Comparison of ENCODE assay signal across 21 cellular contexts in the genomic region with DNA sequence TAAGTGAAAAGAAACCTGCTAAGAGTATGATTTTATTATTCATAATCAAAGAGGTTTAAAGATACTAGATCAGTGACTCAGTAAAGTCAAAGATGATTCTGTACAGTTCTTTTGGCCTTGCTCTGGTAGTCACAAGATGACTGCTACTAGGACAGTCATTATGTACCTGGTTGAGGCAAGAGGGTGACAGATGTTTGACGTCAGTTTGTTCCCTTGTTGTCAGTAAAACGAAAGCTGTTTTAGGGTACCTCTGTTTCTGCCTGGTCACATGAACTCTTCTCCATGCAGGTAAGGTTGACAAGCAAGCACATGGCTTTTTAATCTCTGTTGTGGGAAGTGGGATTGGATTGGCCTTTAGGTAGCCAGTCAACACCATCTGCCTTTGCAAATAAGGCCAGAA.
DNase-seq lines count a peak whose midpoint lies in the region; ATAC-seq, FAIRE-seq and TF ChIP-seq lines count a peak whose summit lies in the region.
"Had no signal": no experiment of that assay in that cellular context is flagged by ENCODE, and none has a peak within 500 bp of the region (broad histone marks: within the 10 kb centered on the region; RNA-seq: fewer than 3 reads in every experiment).

No MANE protein-coding gene starts in this region.

- CTCF ChIA-PET in activated CD8-positive, alpha-beta T cell treated with anti-CD3 and anti-CD28 coated beads for 36 hours (lab: Charles Lee), result no interaction called here
- CTCF ChIA-PET in activated CD8-positive, alpha-beta T cell treated with anti-CD3 and anti-CD28 coated beads, Interleukin-2, amount 10 ng/mL, durations not matched to agents 7 days and 5 days (lab: Charles Lee), result no interaction called here
- CTCF ChIA-PET in GM12878 (lab: Yijun Ruan, JAX), result no interaction called here

- TF ChIP-seq EP300 in GM12878 (IDR thresholded peaks at IDR 0.05; ENCODE audit: borderline replicate concordance in 1 of 2, control insufficient read depth in 1 of 2, low read depth in 2 of 2, low read length in 2 of 2), result no peak

- H3K9ac ChIP-seq in GM12878 (ENCODE audit: control insufficient read depth, insufficient read depth, low read length), result no peak overlapping the region
- H3K9ac ChIP-seq: GM23248 had no signal

- H3K79me2 ChIP-seq in GM12878 (ENCODE audit: control insufficient read depth, insufficient read depth, low read length), result no peaks in the 10 kb centered on the region

- no peak for TF ChIP-seq RAD21 in GM12878 (IDR thresholded peaks at IDR 0.05; ENCODE audit: insufficient read depth, low read depth, low read length)

- H3K27me3 ChIP-seq in GM12878 (replicated peaks in 1 of 2; ENCODE audit: control insufficient read depth in 2 of 2, insufficient read depth in 2 of 2, low read length in 1 of 2), result no peaks in the 10 kb centered on the region
- H3K27me3 ChIP-seq: Peyer's patch had no signal

- peak; percentile 55 for ATAC-seq in activated CD8-positive, alpha-beta T cell treated with anti-CD3 and anti-CD28 coated beads for 36 hours
- ATAC-seq in activated CD8-positive, alpha-beta T cell treated with anti-CD3 and anti-CD28 coated beads, Interleukin-2, amount 10 ng/mL, durations not matched to agents 7 days and 5 days, result no peak
- ATAC-seq in GM18508 (IDR thresholded peaks at IDR 0.05; ENCODE audit: insufficient read depth, unreplicated experiment) (peak; percentile 68), HG02571 (IDR thresholded peaks at IDR 0.05; ENCODE audit: unreplicated experiment) (peak; percentile 54), GM12878 (peak; percentile 87), esophagus mucosa (no peak), HG03159 (IDR thresholded peaks at IDR 0.05; ENCODE audit: unreplicated experiment) (no peak)
- ATAC-seq: Right ventricle myocardium inferior, SK-N-SH treated with all-trans-retinoic acid at 6 μM for 48 hours had no signal

- POLR2A ChIA-PET in activated CD8-positive, alpha-beta T cell treated with anti-CD3 and anti-CD28 coated beads for 36 hours (lab: Charles Lee), result no interaction called here
- POLR2A ChIA-PET in activated CD8-positive, alpha-beta T cell treated with anti-CD3 and anti-CD28 coated beads, Interleukin-2, amount 10 ng/mL, durations not matched to agents 7 days and 5 days (lab: Charles Lee), result no interaction called here
- POLR2A ChIA-PET in GM12878 (lab: Charles Lee), result no interaction called here

- in situ Hi-C loops in GM12878 (cut with MboI), result no loop called here

- H3K4me3 Mint-ChIP-seq in activated CD8-positive, alpha-beta T cell treated with anti-CD3 and anti-CD28 coated beads for 36 hours, result no peak overlapping the region
- H3K4me3 Mint-ChIP-seq in activated CD8-positive, alpha-beta T cell treated with anti-CD3 and anti-CD28 coated beads, Interleukin-2, amount 10 ng/mL, durations not matched to agents 7 days and 5 days, result no peak overlapping the region

- H3K4me1 Mint-ChIP-seq in activated CD8-positive, alpha-beta T cell treated with anti-CD3 and anti-CD28 coated beads for 36 hours (ENCODE audit: low read depth), result no peaks in the 10 kb centered on the region
- H3K4me1 Mint-ChIP-seq in activated CD8-positive, alpha-beta T cell treated with anti-CD3 and anti-CD28 coated beads, Interleukin-2, amount 10 ng/mL, durations not matched to agents 7 days and 5 days (ENCODE audit: low read depth), result no peaks in the 10 kb centered on the region

- TF ChIP-seq POLR2A in GM12878 (IDR thresholded peaks at IDR 0.05; ENCODE audit: low read depth, low read length), result no peak

- no TSS peak for BruUV-seq in GM12878 (replicated peaks; lab: Mats Ljungman, UMichigan)

- no peak overlapping the region for H3K4me3 ChIP-seq in GM12878
- H3K4me3 ChIP-seq: GM23248, Peyer's patch had no signal

- H3K27me3 Mint-ChIP-seq in activated CD8-positive, alpha-beta T cell treated with anti-CD3 and anti-CD28 coated beads for 36 hours, result no peaks in the 10 kb centered on the region
- H3K27me3 Mint-ChIP-seq in activated CD8-positive, alpha-beta T cell treated with anti-CD3 and anti-CD28 coated beads, Interleukin-2, amount 10 ng/mL, durations not matched to agents 7 days and 5 days (ENCODE audit: low read depth), result no peaks in the 10 kb centered on the region

- H3K4me2 ChIP-seq in GM12878 (ENCODE audit: control insufficient read depth, insufficient read depth), result no peak overlapping the region

- SMC1A ChIA-PET in GM12878 (lab: Charles Lee; ENCODE audit: uncharacterized antibody, unreplicated experiment), result no interaction called here

- TF ChIP-seq CTCF in activated CD8-positive, alpha-beta T cell treated with anti-CD3 and anti-CD28 coated beads for 36 hours (IDR thresholded peaks at IDR 0.05), result no peak
- no peak for TF ChIP-seq CTCF in GM12878 (IDR thresholded peaks at IDR 0.05 in 2 of 3, conservative IDR thresholded peaks at IDR 0.05 in 1 of 3; ENCODE audit: control insufficient read depth in 2 of 3, extremely low read depth in 1 of 3, insufficient read depth in 1 of 3, low read depth in 3 of 3, low read length in 3 of 3)

- no peak overlapping the region for H3K27ac Mint-ChIP-seq in activated CD8-positive, alpha-beta T cell treated with anti-CD3 and anti-CD28 coated beads for 36 hours
- H3K27ac Mint-ChIP-seq in activated CD8-positive, alpha-beta T cell treated with anti-CD3 and anti-CD28 coated beads, Interleukin-2, amount 10 ng/mL, durations not matched to agents 7 days and 5 days, result no peak overlapping the region

- no peaks in the 10 kb centered on the region for H4K20me1 ChIP-seq in GM12878 (ENCODE audit: control insufficient read depth, insufficient read depth)

- DNase-seq in activated CD8-positive, alpha-beta T cell treated with anti-CD3 and anti-CD28 coated beads for 36 hours, result peak; percentile 5
- DNase-seq in activated CD8-positive, alpha-beta T cell treated with anti-CD3 and anti-CD28 coated beads, Interleukin-2, amount 10 ng/mL, durations not matched to agents 7 days and 5 days, result no peak
- DNase-seq in GM12878 (ENCODE audit: low read depth, low spot score) (no peak), HPDE6-E6E7 (ENCODE audit: extremely low spot score) (no peak)
- DNase-seq: C1 segment of cervical spinal cord, DND-41, HCEC 1CT, KBM-7, MV-4-11, NCI-H1417 treated with DMSO at 0.1 percent for 48 hours, NCI-H2029, NCI-H510A treated with DMSO at 0.1 percent for 48 hours, Peyer's patch had no signal

- no peak overlapping the region for H2AFZ ChIP-seq in GM12878 (ENCODE audit: control insufficient read depth, low read depth, low read length)
- H2AFZ ChIP-seq: GM23248 had no signal

- no peaks in the 10 kb centered on the region for H3K9me3 ChIP-seq in GM12878 (replicated peaks; ENCODE audit: control insufficient read depth, insufficient read depth, low read length)
- H3K9me3 ChIP-seq: Peyer's patch had no signal

- no peaks in the 10 kb centered on the region for H3K36me3 ChIP-seq in GM12878 (ENCODE audit: control insufficient read depth in 2 of 2, insufficient read depth in 2 of 2, low read length in 1 of 2)
- H3K36me3 ChIP-seq: Peyer's patch had no signal

- no peaks in the 10 kb centered on the region for H3K9me3 Mint-ChIP-seq in activated CD8-positive, alpha-beta T cell treated with anti-CD3 and anti-CD28 coated beads for 36 hours
- H3K9me3 Mint-ChIP-seq in activated CD8-positive, alpha-beta T cell treated with anti-CD3 and anti-CD28 coated beads, Interleukin-2, amount 10 ng/mL, durations not matched to agents 7 days and 5 days (ENCODE audit: insufficient read depth), result no peaks in the 10 kb centered on the region

- H3K27ac ChIP-seq in GM12878 (ENCODE audit: control insufficient read depth, insufficient read depth), result no peak overlapping the region
- H3K27ac ChIP-seq: GM23248, Peyer's patch had no signal

- RAD21 ChIA-PET in GM12878 (lab: Charles Lee; ENCODE audit: unreplicated experiment), result no interaction called here

- WGBS in GM12878 (ENCODE audit: insufficient coverage, insufficient replicate concordance, low lambda C conversion rate, missing lambda C conversion rate), result 13% methylated on average over 2 of the region's 2 CpGs

- peaks cover 11% of the 10 kb centered on the region for H3K36me3 Mint-ChIP-seq in activated CD8-positive, alpha-beta T cell treated with anti-CD3 and anti-CD28 coated beads for 36 hours (ENCODE audit: low read depth)
- peaks cover 2% of the 10 kb centered on the region for H3K36me3 Mint-ChIP-seq in activated CD8-positive, alpha-beta T cell treated with anti-CD3 and anti-CD28 coated beads, Interleukin-2, amount 10 ng/mL, durations not matched to agents 7 days and 5 days (ENCODE audit: low read depth)

- intact Hi-C loops in activated CD8-positive, alpha-beta T cell treated with anti-CD3 and anti-CD28 coated beads for 36 hours (cut with micrococcal nuclease), result no loop called here
- intact Hi-C loops in GM12878 (cut with micrococcal nuclease; ENCODE audit: unreplicated experiment), result no loop called here

- H3K4me1 ChIP-seq in GM12878 (ENCODE audit: control insufficient read depth, insufficient read depth, low read length), result no peaks in the 10 kb centered on the region
- H3K4me1 ChIP-seq: Peyer's patch had no signal

- peak; percentile 75 for FAIRE-seq in GM12878 (lab: Jason Lieb, UNC)
- FAIRE-seq: G401.6 had no signal

TF ChIP-seq in GM12878, 131 proteins besides CTCF, POLR2A, EP300 and RAD21 (continues in another document):
- no peak for TF ChIP-seq MTA2 (IDR thresholded peaks at IDR 0.05; ENCODE audit: low read depth)
- TF ChIP-seq, protein P1, sequence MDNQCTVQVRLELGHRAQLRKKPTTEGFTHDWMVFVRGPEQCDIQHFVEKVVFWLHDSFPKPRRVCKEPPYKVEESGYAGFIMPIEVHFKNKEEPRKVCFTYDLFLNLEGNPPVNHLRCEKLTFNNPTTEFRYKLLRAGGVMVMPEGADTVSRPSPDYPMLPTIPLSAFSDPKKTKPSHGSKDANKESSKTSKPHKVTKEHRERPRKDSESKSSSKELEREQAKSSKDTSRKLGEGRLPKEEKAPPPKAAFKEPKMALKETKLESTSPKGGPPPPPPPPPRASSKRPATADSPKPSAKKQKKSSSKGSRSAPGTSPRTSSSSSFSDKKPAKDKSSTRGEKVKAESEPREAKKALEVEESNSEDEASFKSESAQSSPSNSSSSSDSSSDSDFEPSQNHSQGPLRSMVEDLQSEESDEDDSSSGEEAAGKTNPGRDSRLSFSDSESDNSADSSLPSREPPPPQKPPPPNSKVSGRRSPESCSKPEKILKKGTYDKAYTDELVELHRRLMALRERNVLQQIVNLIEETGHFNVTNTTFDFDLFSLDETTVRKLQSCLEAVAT (IDR thresholded peaks at IDR 0.05), result no peak
- peak; percentile 59 for TF ChIP-seq JUNB (IDR thresholded peaks at IDR 0.05)
- TF ChIP-seq CREM (IDR thresholded peaks at IDR 0.05; ENCODE audit: low read depth), result peak; percentile 70; the same call in 1 of the 2 replicates
- no peak for TF ChIP-seq RB1 (IDR thresholded peaks at IDR 0.05; ENCODE audit: borderline replicate concordance)
- no peak for TF ChIP-seq PAX5 (IDR thresholded peaks at IDR 0.05; ENCODE audit: borderline replicate concordance, low read depth, low read length)
- TF ChIP-seq RFX5 (IDR thresholded peaks at IDR 0.05; ENCODE audit: low read depth, low read length), result no peak
- no peak for TF ChIP-seq ESRRA (IDR thresholded peaks at IDR 0.05; ENCODE audit: low read length)

Comparison
In these comparisons a context has a peak if more than half of its experiments do, and no peak if none do; other contexts are left out.
1. ATAC-seq: peak in activated CD8-positive, alpha-beta T cell treated with anti-CD3 and anti-CD28 coated beads for 36 hours (single experiment), GM18508 (single experiment), HG02571 (single experiment) and GM12878 (single experiment); none in activated CD8-positive, alpha-beta T cell treated with anti-CD3 and anti-CD28 coated beads, Interleukin-2, amount 10 ng/mL, durations not matched to agents 7 days and 5 days (single experiment), esophagus mucosa (single experiment) and HG03159 (single experiment).